In the genomic region with DNA sequence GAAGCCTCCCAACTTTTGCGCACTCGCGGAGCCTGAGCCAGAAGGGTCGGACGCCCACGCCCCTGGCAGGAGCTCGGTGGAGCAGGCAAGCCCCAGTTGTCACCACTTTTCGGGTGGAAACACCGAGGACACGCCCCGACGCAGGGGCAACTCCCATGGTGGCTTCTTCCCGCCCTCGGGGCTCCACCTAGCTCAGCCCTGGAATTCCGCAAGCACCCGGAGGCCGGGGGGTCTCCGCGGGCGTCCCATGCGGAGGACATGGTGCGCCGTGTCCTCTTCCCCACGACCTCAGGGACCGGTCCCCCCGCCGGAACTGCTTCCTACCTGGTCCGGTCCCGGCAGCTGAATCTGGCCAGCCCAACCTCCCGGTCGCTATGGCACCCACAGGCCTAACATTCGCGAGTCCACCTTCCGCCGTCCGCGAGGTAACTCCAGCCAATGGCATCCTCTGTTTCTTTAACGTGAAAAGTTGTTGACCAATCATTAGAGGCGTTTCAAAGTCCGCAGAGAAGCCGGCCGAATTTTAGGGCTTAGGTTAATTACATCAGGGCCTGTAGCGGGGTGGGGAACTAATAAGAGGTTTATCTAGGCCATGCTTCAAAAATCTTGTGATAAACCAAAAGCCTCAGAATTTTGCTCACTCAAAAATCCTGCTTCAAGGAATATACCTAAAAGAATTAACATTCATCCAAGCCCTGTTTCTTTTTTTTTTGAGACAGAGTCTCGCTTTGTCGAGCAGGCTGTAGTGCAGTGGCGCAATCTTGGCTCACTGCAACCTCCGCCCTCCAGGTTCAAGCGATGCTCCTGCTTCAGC, we compare ENCODE assay signal across 8 cellular contexts. TPM values are rescaled to one million over a fixed set of nuclear protein-coding genes. Genes with fewer than 3 reads are reported as not detected.
A peak's percentile ranks its signal among the peaks of the same experiment; 100 is the strongest.
DNase-seq lines count a peak whose midpoint lies in the region; ATAC-seq and TF ChIP-seq lines count a peak whose summit lies in the region.

A gene with protein sequence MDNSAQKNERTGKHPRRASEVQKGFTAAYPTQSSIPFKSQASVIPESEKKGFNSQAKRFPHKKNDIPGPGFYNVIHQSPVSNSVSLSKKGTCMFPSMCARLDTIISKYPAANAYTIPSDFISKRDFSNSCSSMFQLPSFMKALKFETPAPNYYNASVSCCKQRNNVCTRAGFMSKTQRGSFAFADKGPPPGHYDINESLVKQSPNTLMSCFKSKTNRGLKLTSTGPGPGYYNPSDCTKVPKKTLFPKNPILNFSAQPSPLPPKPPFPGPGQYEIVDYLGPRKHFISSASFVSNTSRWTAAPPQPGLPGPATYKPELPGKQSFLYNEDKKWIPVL (minus strand): TSS at position 433 of the 814 bp plus-strand sequence. CDS start 12,394 bp downstream, outside the sequence.

- peaks cover 0 to 6% (median 2%) of the 10 kb centered on the region in 3 donors for H3K36me3 Mint-ChIP-seq in naive thymus-derived CD8-positive, alpha-beta T cell

- peak; percentile 97 for DNase-seq in G401 (ENCODE audit: low spot score)
- DNase-seq in KG1 (lab: John Stamatoyannopoulos, UW) = peak; percentile 65
- peak; percentile 92 for DNase-seq in activated effector memory CD4-positive, alpha-beta T cell treated with anti-CD3 and anti-CD28 coated beads, Interleukin-2, amount 50 U/mL, for 16 hours
- peak; percentile 88 for DNase-seq in fibroblast of the aortic adventitia (ENCODE audit: low read depth)
- DNase-seq in naive thymus-derived CD8-positive, alpha-beta T cell = peak; percentile 47 to 84 (median 71)
- DNase-seq in stimulated activated naive CD4-positive, alpha-beta T cell (lab: John Stamatoyannopoulos, UW) = peak; percentile 47 to 81 (median 63)

- in situ Hi-C loops in G401 (cut with HindIII; ENCODE audit: low sequenced_read_pairs) = no loop called here

- H3K4me3 ChIP-seq in fibroblast of the aortic adventitia (ENCODE audit: low read depth, low read length) = peak within 1 kb of the TSS; percentile 74

- H3K27me3 Mint-ChIP-seq in naive thymus-derived CD8-positive, alpha-beta T cell = no peaks in the 10 kb centered on the region

- H3K4me3 Mint-ChIP-seq in naive thymus-derived CD8-positive, alpha-beta T cell = peak within 1 kb of the TSS; percentile 90 to 100 (median 94)

- no peak for TF ChIP-seq CTCF in fibroblast of the aortic adventitia (IDR thresholded peaks at IDR 0.05; ENCODE audit: insufficient read depth, low read length)

- H3K4me1 Mint-ChIP-seq in naive thymus-derived CD8-positive, alpha-beta T cell = peaks cover 28 to 70% (median 56%) of the 10 kb centered on the region in 4 donors

- peak within 1 kb of the TSS; percentile 86 to 97 (median 94) for H3K27ac Mint-ChIP-seq in naive thymus-derived CD8-positive, alpha-beta T cell

- TF ChIP-seq POLR2A in Raji (IDR thresholded peaks at IDR 0.05; ENCODE audit: insufficient read depth, low read depth, low read length) = peak; percentile 70

- peak; percentile 4 to 24 for ATAC-seq in naive thymus-derived CD8-positive, alpha-beta T cell
- no peak for ATAC-seq in GM19023 (IDR thresholded peaks at IDR 0.05; ENCODE audit: unreplicated experiment)

- H3K9me3 Mint-ChIP-seq in naive thymus-derived CD8-positive, alpha-beta T cell = no peaks in the 10 kb centered on the region

- POLR2A ChIA-PET in naive thymus-derived CD8-positive, alpha-beta T cell (lab: Charles Lee) = interaction anchor here (1.2 to 7.9 kb wide), 8 partner anchors 10 to 229 kb away, joined by 3 to 183 read pairs (median 8); partner anchors contain the start of genes RCAN3 and SRRM1

RNA-seq across cellular contexts. Expression of the gene that starts here (rescaled TPM):
- 7.1 and 17.8 TPM in 2 replicates for total RNA-seq in G401 (2014; rRNA removed; shearing (Covaris generic))
- 2.3 and 10.0 TPM in 2 replicates for total RNA-seq in fibroblast of the aortic adventitia (ENCODE audit: low replicate concordance)
- 1 to 10 TPM; 5.5 to 5.9 TPM for total RNA-seq in naive thymus-derived CD8-positive, alpha-beta T cell
- 1 to 10 TPM; 4.1 to 6.8 (median 6.1) TPM for polyA plus RNA-seq in naive thymus-derived CD8-positive, alpha-beta T cell
